Comparison of ENCODE assay signal across 19 cellular contexts in genomic region chr9:21811914-21812313, GRCh38. TPM values are rescaled to one million over a fixed set of nuclear protein-coding genes. Genes with fewer than 3 reads are reported as not detected.
A peak's percentile ranks its signal among the peaks of the same experiment; 100 is the strongest.
DNase-seq lines count a peak whose midpoint lies in the region; ATAC-seq, FAIRE-seq and TF ChIP-seq lines count a peak whose summit lies in the region.
"Had no signal": no experiment of that assay in that cellular context is flagged by ENCODE, and none has a peak within 500 bp of the region (broad histone marks: within the 10 kb centered on the region; RNA-seq: fewer than 3 reads in every experiment).

No MANE protein-coding gene starts in this region.

- no peak overlapping the region for H2AFZ ChIP-seq in PC-9
- no peak overlapping the region for H2AFZ ChIP-seq in endothelial cell of umbilical vein (ENCODE audit: low read depth, low read length)
- H2AFZ ChIP-seq: GM23338 had no signal

- no peaks in the 10 kb centered on the region for H3K9me2 ChIP-seq in PC-9 (ENCODE audit: insufficient read depth)

- TF ChIP-seq POLR2A in endothelial cell of umbilical vein (IDR thresholded peaks at IDR 0.05; ENCODE audit: low read depth, low read length) = no peak

- H4K20me1 ChIP-seq in PC-9 (ENCODE audit: insufficient read depth) (no peaks in the 10 kb centered on the region), endothelial cell of umbilical vein (replicated peaks; ENCODE audit: control insufficient read depth, extremely low read depth, insufficient read depth, low read length) (no peaks in the 10 kb centered on the region)

- peak overlapping the region; percentile 71 for H3K27ac Mint-ChIP-seq in activated T-cell treated with anti-CD3 and anti-CD28 coated beads, Interleukin-2, amount 50 U/mL, for 72 hours
- H3K27ac Mint-ChIP-seq in activated T-helper 1 cell treated with anti-CD3 and anti-CD28 coated beads, Interleukin-12 subunit alpha, Interleukin-12 subunit beta, Interleukin-2, Interleukin-4 antibody, amounts not matched to agents 30 ng/mL and 10 ng/mL and 1 ng/mL, durations not matched to agents 14 hours and 24 hours and 36 hours = no peak overlapping the region
- H3K27ac Mint-ChIP-seq: GM23338 had no signal

- peaks cover 67% of the 10 kb centered on the region for H3K4me1 Mint-ChIP-seq in activated T-cell treated with anti-CD3 and anti-CD28 coated beads, Interleukin-2, amount 50 U/mL, for 72 hours (ENCODE audit: low read depth)
- H3K4me1 Mint-ChIP-seq in activated T-helper 1 cell treated with anti-CD3 and anti-CD28 coated beads, Interleukin-12 subunit alpha, Interleukin-12 subunit beta, Interleukin-2, Interleukin-4 antibody, amounts not matched to agents 30 ng/mL and 10 ng/mL and 1 ng/mL, durations not matched to agents 14 hours and 24 hours and 36 hours (ENCODE audit: low read depth) = peaks cover 28% of the 10 kb centered on the region

- no peaks in the 10 kb centered on the region for H3K9me1 ChIP-seq in endothelial cell of umbilical vein (replicated peaks; ENCODE audit: control insufficient read depth, extremely low read depth, insufficient read depth, low read length)

- no peaks in the 10 kb centered on the region for H3K27me3 Mint-ChIP-seq in activated T-cell treated with anti-CD3 and anti-CD28 coated beads, Interleukin-2, amount 50 U/mL, for 72 hours (ENCODE audit: low read depth)
- no peaks in the 10 kb centered on the region for H3K27me3 Mint-ChIP-seq in activated T-helper 1 cell treated with anti-CD3 and anti-CD28 coated beads, Interleukin-12 subunit alpha, Interleukin-12 subunit beta, Interleukin-2, Interleukin-4 antibody, amounts not matched to agents 30 ng/mL and 10 ng/mL and 1 ng/mL, durations not matched to agents 14 hours and 24 hours and 36 hours (ENCODE audit: insufficient read depth)
- H3K27me3 Mint-ChIP-seq: central memory CD8-positive, alpha-beta T cell; effector memory CD8-positive, alpha-beta T cell had no signal

- peaks cover 14% of the 10 kb centered on the region for H3K36me3 ChIP-seq in PC-9 (ENCODE audit: low read depth)
- H3K36me3 ChIP-seq in endothelial cell of umbilical vein (ENCODE audit: control insufficient read depth in 2 of 2, extremely low read depth in 1 of 2, insufficient read depth in 2 of 2, low read length in 2 of 2) = peaks cover 4% of the 10 kb centered on the region in 2 experiments
- H3K36me3 ChIP-seq in subcutaneous abdominal adipose tissue (ENCODE audit: control insufficient read depth in 5 of 5, insufficient read depth in 5 of 5, low read length in 5 of 5) = peaks cover 12 to 37% (median 22%) of the 10 kb centered on the region in 5 donors

- POLR2A ChIA-PET in PC-9 (lab: Charles Lee; ENCODE audit: unreplicated experiment) (no interaction called here), endothelial cell of umbilical vein (lab: Charles Lee) (interaction anchor here (0.7 to 1.2 kb wide), 2 partner anchors 183 to 197 kb away, joined by 3 to 4 read pairs; partner anchors contain the start of genes CDKN2A, CDKN2B and CDKN2B-AS1)

- 0 out of 2 replicates have a peak, but pooled peaks cover 7% of the 10 kb centered on the region for H3K4me1 ChIP-seq in PC-9 (replicated peaks; ENCODE audit: insufficient read depth)
- peaks cover 20% of the 10 kb centered on the region for H3K4me1 ChIP-seq in endothelial cell of umbilical vein (ENCODE audit: control insufficient read depth, extremely low read depth, insufficient read depth, low read length)
- H3K4me1 ChIP-seq in subcutaneous abdominal adipose tissue (ENCODE audit: control insufficient read depth in 5 of 5, insufficient read depth in 5 of 5, low read length in 5 of 5) = peaks cover 0 to 29% (median 23%) of the 10 kb centered on the region in 5 donors

- H3K9me3 ChIP-seq in PC-9 (ENCODE audit: insufficient read depth, low read depth) = no peaks in the 10 kb centered on the region
- no peaks in the 10 kb centered on the region for H3K9me3 ChIP-seq in endothelial cell of umbilical vein (replicated peaks; ENCODE audit: control insufficient read depth, insufficient read depth, low read length)
- no peaks in the 10 kb centered on the region for H3K9me3 ChIP-seq in subcutaneous abdominal adipose tissue (ENCODE audit: control insufficient read depth in 5 of 5, low read length in 5 of 5)
- H3K9me3 ChIP-seq: upper lobe of left lung had no signal

- H3K79me2 ChIP-seq in PC-9 (ENCODE audit: low read depth) (peaks cover 70% of the 10 kb centered on the region), endothelial cell of umbilical vein (ENCODE audit: control insufficient read depth, insufficient read depth, low read length) (peaks cover 28% of the 10 kb centered on the region)

- TF ChIP-seq CTCF in PC-9 (conservative IDR thresholded peaks at IDR 0.05) = no peak
- TF ChIP-seq CTCF in endothelial cell of umbilical vein (IDR thresholded peaks at IDR 0.05; ENCODE audit: extremely low read depth in 1 of 2, insufficient read depth in 1 of 2, low read depth in 1 of 2, low read length in 2 of 2) = no peak
- no peak for TF ChIP-seq CTCF in dorsolateral prefrontal cortex (IDR thresholded peaks at IDR 0.05 in 54 of 56, conservative IDR thresholded peaks at IDR 0.05 in 2 of 56; ENCODE audit: low read depth in 1 of 56, partially characterized antibody in 56 of 56)

- no peak for DNase-seq in activated T-cell treated with anti-CD3 and anti-CD28 coated beads, Interleukin-2, amount 50 U/mL, for 72 hours
- DNase-seq in activated T-cell treated with anti-CD3 and anti-CD28 coated beads for 4 hours = no peak
- no peak for DNase-seq in PC-9
- no peak for DNase-seq in endothelial cell of umbilical vein (ENCODE audit: low read depth, low spot score)
- DNase-seq in dorsolateral prefrontal cortex = no peak
- DNase-seq in stimulated activated CD4-positive, alpha-beta T cell treated with anti-CD3 and anti-CD28 coated beads, Interleukin-12 subunit alpha, Interleukin-12 subunit beta, amount 100 ng/mL, for 4 hours = no peak
- no peak for DNase-seq in activated T-helper 1 cell treated with anti-CD3 and anti-CD28 coated beads, Interleukin-12 subunit alpha, Interleukin-12 subunit beta, Interleukin-2, Interleukin-4 antibody, amounts not matched to agents 30 ng/mL and 10 ng/mL and 1 ng/mL, durations not matched to agents 14 hours and 24 hours and 36 hours (ENCODE audit: low spot score)
- DNase-seq: activated CD8-positive, alpha-beta memory T cell treated with anti-CD3 and anti-CD28 coated beads for 24 hours; activated effector memory CD4-positive, alpha-beta T cell treated with Interleukin-2 at 50 U/mL for 16 hours; amygdala; effector memory CD8-positive, alpha-beta T cell; midbrain; stimulated activated naive CD4-positive, alpha-beta T cell treated with Interleukin-2 at 50 U/mL for 16 hours; upper lobe of left lung had no signal

- no peak overlapping the region for H3K4me2 ChIP-seq in PC-9
- H3K4me2 ChIP-seq in endothelial cell of umbilical vein (ENCODE audit: insufficient read depth, low read length) = peak overlapping the region; percentile 3
- H3K4me2 ChIP-seq: GM23338 had no signal

- peak overlapping the region; percentile 19; the same call in 1 of the 2 replicates for H3K27ac ChIP-seq in PC-9
- peak overlapping the region; percentile 85 for H3K27ac ChIP-seq in endothelial cell of umbilical vein (ENCODE audit: insufficient read depth, low read depth, low read length)
- H3K27ac ChIP-seq in subcutaneous abdominal adipose tissue (ENCODE audit: low read depth, low read length) = peak overlapping the region; percentile 51
- H3K27ac ChIP-seq in dorsolateral prefrontal cortex = peak overlapping the region in 4 of 59 donors; percentile 7 to 32 (median 16)

- peaks cover 17 to 30% of the 10 kb centered on the region in 2 donors for H3K36me3 Mint-ChIP-seq in activated T-cell treated with anti-CD3 and anti-CD28 coated beads, Interleukin-2, amount 50 U/mL, for 72 hours (ENCODE audit: insufficient read depth in 2 of 2)
- H3K36me3 Mint-ChIP-seq in activated T-helper 1 cell treated with anti-CD3 and anti-CD28 coated beads, Interleukin-12 subunit alpha, Interleukin-12 subunit beta, Interleukin-2, Interleukin-4 antibody, amounts not matched to agents 30 ng/mL and 10 ng/mL and 1 ng/mL, durations not matched to agents 14 hours and 24 hours and 36 hours (ENCODE audit: low read depth) = peaks cover 37% of the 10 kb centered on the region

- H3K27me3 ChIP-seq in PC-9 (ENCODE audit: insufficient read depth, low read depth) (no peaks in the 10 kb centered on the region), endothelial cell of umbilical vein (ENCODE audit: control insufficient read depth in 2 of 2, insufficient read depth in 2 of 2, low read length in 2 of 2) (no peaks in the 10 kb centered on the region), subcutaneous abdominal adipose tissue (ENCODE audit: control insufficient read depth in 5 of 5, insufficient read depth in 4 of 5, low read length in 5 of 5) (no peaks in the 10 kb centered on the region), dorsolateral prefrontal cortex (no peaks in the 10 kb centered on the region)
- H3K27me3 ChIP-seq: upper lobe of left lung had no signal

- BruUV-seq in PC-9 (replicated peaks; lab: Mats Ljungman, UMichigan) = no TSS peak
- BruUV-seq in endothelial cell of umbilical vein (replicated peaks; lab: Mats Ljungman, UMichigan) = TSS peak; percentile 92

- peaks cover 19% of the 10 kb centered on the region; the same call in 1 of the 2 replicates for H3F3A ChIP-seq in PC-9 (ENCODE audit: insufficient read depth, low read depth)

- no peak for FAIRE-seq in endothelial cell of umbilical vein (lab: Jason Lieb, UNC)
- FAIRE-seq: HepG2 had no signal

- dilution Hi-C loops in endothelial cell of umbilical vein (cut with MboI; ENCODE audit: extremely low pct_ligation_motif_present, low sequenced_read_pairs) = no loop called here

- no peaks in the 10 kb centered on the region for H3K9me3 Mint-ChIP-seq in activated T-cell treated with anti-CD3 and anti-CD28 coated beads, Interleukin-2, amount 50 U/mL, for 72 hours
- H3K9me3 Mint-ChIP-seq in activated T-helper 1 cell treated with anti-CD3 and anti-CD28 coated beads, Interleukin-12 subunit alpha, Interleukin-12 subunit beta, Interleukin-2, Interleukin-4 antibody, amounts not matched to agents 30 ng/mL and 10 ng/mL and 1 ng/mL, durations not matched to agents 14 hours and 24 hours and 36 hours = no peaks in the 10 kb centered on the region
- H3K9me3 Mint-ChIP-seq: central memory CD8-positive, alpha-beta T cell; effector memory CD8-positive, alpha-beta T cell; GM23338; neural crest cell had no signal

- intact Hi-C loops in PC-9 (cut with micrococcal nuclease; ENCODE audit: unreplicated experiment) (loop anchor here (2.0 to 5.0 kb wide), 5 partner anchors 290 to 635 kb away; partner anchors contain the start of gene DMRTA1), endothelial cell of umbilical vein (cut with micrococcal nuclease) (loop anchor here (1.0 to 5.0 kb wide), 2 partner anchors 290 to 347 kb away; no protein-coding TSS in a partner anchor), dorsolateral prefrontal cortex (cut with DNase I) (loop anchor here (2.0 to 10.0 kb wide), 5 partner anchors 195 to 643 kb away; partner anchors contain the start of gene CDKN2B (in 1 of the 2))
- intact Hi-C loops in activated T-helper 1 cell treated with anti-CD3 and anti-CD28 coated beads, Interleukin-12 subunit alpha, Interleukin-12 subunit beta, Interleukin-2, Interleukin-4 antibody, amounts not matched to agents 30 ng/mL and 10 ng/mL and 1 ng/mL, durations not matched to agents 14 hours and 24 hours and 36 hours (cut with micrococcal nuclease) = loop anchor here (2.0 kb wide), 2 partner anchors 21 to 365 kb away; no protein-coding TSS in a partner anchor

- CTCF ChIA-PET in PC-9 (lab: Charles Lee) = interaction anchor here (0.5 kb wide), 1 partner anchor 576 kb away, joined by 3 read pairs; no protein-coding TSS in a partner anchor
- CTCF ChIA-PET in endothelial cell of umbilical vein (lab: Charles Lee) = interaction anchor here (0.8 to 4.5 kb wide), 19 partner anchors 9 to 640 kb away, joined by 3 to 166 read pairs (median 16); partner anchors contain the start of genes CDKN2B and MTAP

- H3K9ac ChIP-seq in endothelial cell of umbilical vein (replicated peaks; ENCODE audit: extremely low read depth, insufficient read depth, low read length) (no peak overlapping the region), subcutaneous abdominal adipose tissue (ENCODE audit: low read length in 5 of 5) (peak overlapping the region in 1 of 5 donors; percentile 20)

- no peak for ATAC-seq in activated T-cell treated with anti-CD3 and anti-CD28 coated beads, Interleukin-2, amount 50 U/mL, for 72 hours (replicated peaks in 1 of 2)
- ATAC-seq: effector memory CD8-positive, alpha-beta T cell had no signal

- H3K4me3 ChIP-seq in PC-9 = no peak overlapping the region
- H3K4me3 ChIP-seq in endothelial cell of umbilical vein (replicated peaks in 1 of 3; ENCODE audit: insufficient read depth in 1 of 3, low read depth in 1 of 3, low read length in 3 of 3) = no peak overlapping the region
- no peak overlapping the region for H3K4me3 ChIP-seq in subcutaneous abdominal adipose tissue (ENCODE audit: low read depth in 1 of 5, low read length in 5 of 5)
- no peak overlapping the region for H3K4me3 ChIP-seq in dorsolateral prefrontal cortex
- H3K4me3 ChIP-seq: GM23338, upper lobe of left lung had no signal

- H3K4me3 Mint-ChIP-seq in activated T-cell treated with anti-CD3 and anti-CD28 coated beads, Interleukin-2, amount 50 U/mL, for 72 hours = peak overlapping the region; percentile 24 to 63
- no peak overlapping the region for H3K4me3 Mint-ChIP-seq in activated T-helper 1 cell treated with anti-CD3 and anti-CD28 coated beads, Interleukin-12 subunit alpha, Interleukin-12 subunit beta, Interleukin-2, Interleukin-4 antibody, amounts not matched to agents 30 ng/mL and 10 ng/mL and 1 ng/mL, durations not matched to agents 14 hours and 24 hours and 36 hours
- H3K4me3 Mint-ChIP-seq: central memory CD8-positive, alpha-beta T cell; effector memory CD8-positive, alpha-beta T cell; GM23338; neural crest cell had no signal

RNA-seq across cellular contexts. Expression of gene MTAP, which starts 9.5 kb away (rescaled TPM):
- total RNA-seq in activated T-cell treated with anti-CD3 and anti-CD28 coated beads, Interleukin-2, amount 50 U/mL, for 72 hours = 10 to 100 TPM; 67.1 to 71.3 TPM
- total RNA-seq in PC-9 (2021) (44.1 and 46.1 TPM in 2 replicates), endothelial cell of umbilical vein (51.2 and 55.1 TPM in 2 replicates), dorsolateral prefrontal cortex (10 to 100 TPM; 15.1 to 48.5 (median 26.3) TPM)
- polyA plus RNA-seq in endothelial cell of umbilical vein = 5.7 and 11.3 TPM in 2 replicates
- 10.5 and 11.8 TPM in 2 replicates for polyA plus RNA-seq in endothelial cell of umbilical vein (2011; cell fraction: cytosol; rRNA removed)
- polyA plus RNA-seq in endothelial cell of umbilical vein (2011; cell fraction: nucleus; rRNA removed) = 20.9 and 28.0 TPM in 2 replicates
- 27.6 and 39.9 TPM in 2 replicates for polyA plus RNA-seq in endothelial cell of umbilical vein (2012)
- polyA minus RNA-seq in endothelial cell of umbilical vein = 31.6 and 36.1 TPM in 2 replicates
- polyA minus RNA-seq in endothelial cell of umbilical vein (2011; cell fraction: cytosol; rRNA and poly(A)+ RNA removed) = 38.3 TPM
- 42.1 and 53.3 TPM in 2 replicates for polyA minus RNA-seq in endothelial cell of umbilical vein (2011; cell fraction: nucleus; rRNA and poly(A)+ RNA removed)
- 55.5 and 62.2 TPM in 2 replicates for total RNA-seq in activated T-helper 1 cell treated with anti-CD3 and anti-CD28 coated beads, Interleukin-12 subunit alpha, Interleukin-12 subunit beta, Interleukin-2, Interleukin-4 antibody, amounts not matched to agents 30 ng/mL and 10 ng/mL and 1 ng/mL, durations not matched to agents 14 hours and 24 hours and 36 hours
